8 cellular contexts compared by ENCODE assay signal in genomic region chr15:68819451-68820204, GRCh38. TPM values are rescaled to one million over a fixed set of nuclear protein-coding genes. Genes with fewer than 3 reads are reported as not detected.
A peak's percentile ranks its signal among the peaks of the same experiment; 100 is the strongest.
DNase-seq lines count a peak whose midpoint lies in the region; ATAC-seq lines count a peak whose summit lies in the region.

No MANE protein-coding gene starts in this region.

- no peak for ATAC-seq in GM18868 (IDR thresholded peaks at IDR 0.05; ENCODE audit: unreplicated experiment)

- DNase-seq in GM03348 (ENCODE audit: low spot score), result peak; percentile 56
- peak; percentile 73 for DNase-seq in LHCN-M2 (ENCODE audit: low read depth)
- DNase-seq in UCSD-AML1 (lab: John Stamatoyannopoulos, UW; ENCODE audit: unreplicated experiment), result peak; percentile 51
- peak; percentile 75 for DNase-seq in cerebellar cortex (ENCODE audit: low spot score)
- DNase-seq in kidney tubule cell (ENCODE audit: low spot score), result peak; percentile 56
- peak; percentile 35 for DNase-seq in stimulated activated CD4-positive, alpha-beta T cell treated with anti-CD3 and anti-CD28 coated beads, Interleukin-1b, Interleukin-23, amount 100 ng/mL, for 48 hours
- no peak for DNase-seq in COLO829 (ENCODE audit: low spot score)

RNA-seq across cellular contexts. Expression of gene ANP32A, which starts 1.1 kb away (rescaled TPM):
- total RNA-seq in LHCN-M2 (2014; rRNA removed), result 70.7 and 86.2 TPM in 2 replicates
- polyA plus RNA-seq in LHCN-M2 (2012), result 132 TPM
